ENCODE assay signal across 7 cellular contexts in the genomic region with DNA sequence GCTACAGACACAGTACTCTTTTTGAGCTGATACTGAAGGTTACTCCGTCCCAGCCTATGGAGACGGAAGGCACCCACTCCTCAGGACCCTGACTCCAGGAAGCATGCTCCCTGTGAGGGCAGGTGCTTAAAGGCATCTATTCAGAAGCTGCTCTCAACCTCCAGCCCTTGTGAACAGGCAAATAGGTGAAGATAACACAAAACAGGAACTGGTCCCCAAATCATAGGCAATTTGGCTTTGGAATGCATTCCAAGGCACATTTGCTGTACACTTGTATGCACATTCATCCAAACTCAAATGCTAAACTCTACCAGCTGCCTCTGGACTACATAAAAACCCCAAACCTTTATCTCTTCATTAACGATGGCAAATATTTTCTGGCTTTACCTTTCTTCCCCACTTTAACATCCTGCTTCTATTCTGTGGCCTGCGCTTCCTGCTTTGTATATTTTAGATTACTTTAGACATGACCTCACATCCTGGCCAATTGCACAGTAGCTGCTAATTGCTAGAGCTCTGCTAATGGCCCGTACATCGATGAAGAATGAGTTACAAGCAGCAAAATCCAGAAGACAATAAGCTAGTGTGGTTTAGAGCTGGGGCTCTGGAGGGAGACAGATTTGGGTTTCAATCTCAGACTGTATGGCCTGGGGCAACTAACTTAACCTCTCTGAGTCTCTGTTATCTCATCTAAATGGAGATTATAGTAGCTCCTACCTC. TPM values are rescaled to one million over a fixed set of nuclear protein-coding genes. Genes with fewer than 3 reads are reported as not detected.
DNase-seq lines count a peak whose midpoint lies in the region; ATAC-seq and TF ChIP-seq lines count a peak whose summit lies in the region.

No MANE protein-coding gene starts in this region.

- no peaks in the 10 kb centered on the region for H3K27me3 ChIP-seq in Caco-2 (replicated peaks; ENCODE audit: control insufficient read depth, insufficient read depth, low read length)

- no peak overlapping the region for H3K27ac Mint-ChIP-seq in Caco-2 (ENCODE audit: unreplicated experiment)

- H3K36me3 ChIP-seq in Caco-2 (ENCODE audit: control insufficient read depth, insufficient read depth, low read length), result no peaks in the 10 kb centered on the region

- H3K9me3 ChIP-seq in Caco-2, result no peaks in the 10 kb centered on the region

- H3K4me3 Mint-ChIP-seq in Caco-2 (ENCODE audit: unreplicated experiment), result no peak overlapping the region

- H3K9me3 Mint-ChIP-seq in Caco-2 (ENCODE audit: unreplicated experiment), result no peaks in the 10 kb centered on the region

- POLR2A ChIA-PET in Caco-2 (lab: Charles Lee), result no interaction called here

- ATAC-seq in GM18508 (IDR thresholded peaks at IDR 0.05; ENCODE audit: insufficient read depth, unreplicated experiment), result peak; percentile 36
- ATAC-seq in GM21528 (IDR thresholded peaks at IDR 0.05; ENCODE audit: low FRiP score, unreplicated experiment), result peak; percentile 55

- peaks cover 9% of the 10 kb centered on the region; the same call in 1 of the 2 replicates for H3K4me1 ChIP-seq in Caco-2

- peak; percentile 52 for DNase-seq in NCI-H146 (lab: John Stamatoyannopoulos, UW)
- peak; percentile 69 for DNase-seq in central memory CD4-positive, alpha-beta T cell
- DNase-seq in Caco-2, result no peak
- no peak for DNase-seq in DMS79 (lab: John Stamatoyannopoulos, UW)
- DNase-seq in AG08396 (ENCODE audit: low spot score), result no peak

- H3K4me1 Mint-ChIP-seq in Caco-2 (ENCODE audit: low read depth, unreplicated experiment), result peaks cover 12% of the 10 kb centered on the region

- TF ChIP-seq CTCF in Caco-2 (IDR thresholded peaks at IDR 0.05; ENCODE audit: insufficient read depth in 1 of 2, low read depth in 1 of 2, low read length in 1 of 2, severe bottlenecking in 1 of 2, unreplicated experiment in 1 of 2), result no peak

- H3K36me3 Mint-ChIP-seq in Caco-2 (ENCODE audit: insufficient read depth, unreplicated experiment), result no peaks in the 10 kb centered on the region

- intact Hi-C loops in Caco-2 (cut with micrococcal nuclease; ENCODE audit: unreplicated experiment), result loop anchor here (5.0 kb wide), 1 partner anchor 53 kb away; a partner anchor contains a TSS

- H3K4me3 ChIP-seq in Caco-2 (ENCODE audit: low read depth, low read length), result no peak overlapping the region

- no TSS peak for BruUV-seq in Caco-2 (replicated peaks; lab: Mats Ljungman, UMichigan)

- H3K27me3 Mint-ChIP-seq in Caco-2 (ENCODE audit: insufficient read depth, unreplicated experiment), result no peaks in the 10 kb centered on the region

- CTCF ChIA-PET in Caco-2 (lab: Charles Lee), result no interaction called here

RNA-seq across cellular contexts. Expression of a gene that starts 3.2 kb away (rescaled TPM):
- total RNA-seq in Caco-2 (2022), result 15.3 and 15.7 TPM in 2 replicates

RNA-seq across cellular contexts. Expression of a gene that starts 54.4 kb away (rescaled TPM):
- total RNA-seq in Caco-2 (2022), result 18.5 and 20.1 TPM in 2 replicates

Comparison
In these comparisons a context has a peak if more than half of its experiments do, and no peak if none do; other contexts are left out.
1. DNase-seq: peak in NCI-H146 (single experiment) and central memory CD4-positive, alpha-beta T cell (single experiment); none in Caco-2 (0 of 2), DMS79 (single experiment) and AG08396 (single experiment).